Comparison of ENCODE assay signal across 8 cellular contexts in genomic region chr19:29709440-29709798, GRCh38. TPM values are rescaled to one million over a fixed set of nuclear protein-coding genes. Genes with fewer than 3 reads are reported as not detected.
DNase-seq lines count a peak whose midpoint lies in the region; ATAC-seq, FAIRE-seq and TF ChIP-seq lines count a peak whose summit lies in the region.
"Not testable (repeated sequence)": the region's sequence is repeated elsewhere in the genome, so short reads cannot be mapped to it uniquely, and the experiment has no call there.

No MANE protein-coding gene starts in this region.

- 88% methylated on average over 2 of the region's 2 CpGs for WGBS in A549 (ENCODE audit: missing lambda C conversion rate)
- WGBS in adrenal gland, 4 donors = 80 to 97% (median 94%) methylated on average over 2 of the region's 2 CpGs
- 83 to 86% methylated on average over 2 of the region's 2 CpGs for WGBS in transverse colon (ENCODE audit: low coverage in 1 of 2), 2 donors

- in situ Hi-C loops in gastrocnemius medialis (cut with MboI; ENCODE audit: low sequenced_read_pairs in 4 of 4) = loop anchor here in 1 of 4 donors (25.0 kb wide), 1 partner anchor 497 kb away; the partner anchor contains the start of gene UQCRFS1
- in situ Hi-C loops in transverse colon (cut with MboI; ENCODE audit: low pct_ligation_motif_present in 1 of 4, low pct_unique_long_range_greater_than_20kb in 1 of 4, low sequenced_read_pairs in 3 of 4) = loop anchor here in 1 of 4 donors (25.0 kb wide), 1 partner anchor 97 kb away; the partner anchor contains the start of gene POP4

- CTCF ChIA-PET in A549 (lab: Yijun Ruan, JAX) = interaction anchor here (1.5 to 14.1 kb wide), 5 partner anchors 16 to 164 kb away, joined by 3 to 490 read pairs (median 60); partner anchors contain the start of gene POP4
- CTCF ChIA-PET in naive thymus-derived CD4-positive, alpha-beta T cell (lab: Charles Lee) = interaction anchor here (1.7 kb wide), 1 partner anchor 16 kb away, joined by 5 read pairs; no protein-coding TSS in a partner anchor

- TF ChIP-seq EP300 in A549 (IDR thresholded peaks at IDR 0.05); transverse colon (IDR thresholded peaks at IDR 0.05; ENCODE audit: low read depth): not testable (repeated sequence)

- peaks cover 45% of the 10 kb centered on the region for H3K36me3 Mint-ChIP-seq in activated T-helper 1 cell treated with anti-CD3 and anti-CD28 coated beads, Interleukin-12 subunit alpha, Interleukin-12 subunit beta, Interleukin-2, Interleukin-4 antibody, amounts not matched to agents 30 ng/mL and 10 ng/mL and 1 ng/mL, durations not matched to agents 14 hours and 24 hours and 36 hours (ENCODE audit: low read depth)
- peaks cover 0 to 16% (median 15%) of the 10 kb centered on the region in 3 donors for H3K36me3 Mint-ChIP-seq in immature natural killer cell
- H3K36me3 Mint-ChIP-seq in naive thymus-derived CD4-positive, alpha-beta T cell = peaks cover 0 to 30% (median 7%) of the 10 kb centered on the region in 5 donors

- DNase-seq in A549 (ENCODE audit: low read depth in 1 of 2, low spot score in 1 of 2); Peyer's patch; activated T-helper 1 cell treated with anti-CD3 and anti-CD28 coated beads, Interleukin-12 subunit alpha, Interleukin-12 subunit beta, Interleukin-2, Interleukin-4 antibody, amounts not matched to agents 30 ng/mL and 10 ng/mL and 1 ng/mL, durations not matched to agents 14 hours and 24 hours and 36 hours (ENCODE audit: low spot score); adrenal gland; immature natural killer cell; naive thymus-derived CD4-positive, alpha-beta T cell; gastrocnemius medialis; transverse colon: not testable (repeated sequence)

- H3K4me3 Mint-ChIP-seq in activated T-helper 1 cell treated with anti-CD3 and anti-CD28 coated beads, Interleukin-12 subunit alpha, Interleukin-12 subunit beta, Interleukin-2, Interleukin-4 antibody, amounts not matched to agents 30 ng/mL and 10 ng/mL and 1 ng/mL, durations not matched to agents 14 hours and 24 hours and 36 hours; immature natural killer cell: not testable (repeated sequence)
- peak overlapping the region in 4 of 10 donors; percentile 19 to 72 (median 52) for H3K4me3 Mint-ChIP-seq in naive thymus-derived CD4-positive, alpha-beta T cell

- peaks cover 89% of the 10 kb centered on the region for H3K4me1 Mint-ChIP-seq in activated T-helper 1 cell treated with anti-CD3 and anti-CD28 coated beads, Interleukin-12 subunit alpha, Interleukin-12 subunit beta, Interleukin-2, Interleukin-4 antibody, amounts not matched to agents 30 ng/mL and 10 ng/mL and 1 ng/mL, durations not matched to agents 14 hours and 24 hours and 36 hours (ENCODE audit: low read depth)
- peaks cover 67 to 70% of the 10 kb centered on the region in 2 donors for H3K4me1 Mint-ChIP-seq in immature natural killer cell
- peaks cover 43 to 79% (median 69%) of the 10 kb centered on the region in 7 donors for H3K4me1 Mint-ChIP-seq in naive thymus-derived CD4-positive, alpha-beta T cell

- not testable (repeated sequence) for H3K27me3 Mint-ChIP-seq in activated T-helper 1 cell treated with anti-CD3 and anti-CD28 coated beads, Interleukin-12 subunit alpha, Interleukin-12 subunit beta, Interleukin-2, Interleukin-4 antibody, amounts not matched to agents 30 ng/mL and 10 ng/mL and 1 ng/mL, durations not matched to agents 14 hours and 24 hours and 36 hours (ENCODE audit: insufficient read depth); immature natural killer cell (ENCODE audit: low read depth in 3 of 3); naive thymus-derived CD4-positive, alpha-beta T cell

- H3K27ac Mint-ChIP-seq in activated T-helper 1 cell treated with anti-CD3 and anti-CD28 coated beads, Interleukin-12 subunit alpha, Interleukin-12 subunit beta, Interleukin-2, Interleukin-4 antibody, amounts not matched to agents 30 ng/mL and 10 ng/mL and 1 ng/mL, durations not matched to agents 14 hours and 24 hours and 36 hours = peak overlapping the region; percentile 35
- peak overlapping the region in 5 of 6 donors; percentile 51 to 77 (median 70) for H3K27ac Mint-ChIP-seq in immature natural killer cell
- H3K27ac Mint-ChIP-seq in naive thymus-derived CD4-positive, alpha-beta T cell = peak overlapping the region; percentile 41 to 99 (median 92)

- not testable (repeated sequence) for H3K9me3 Mint-ChIP-seq in activated T-helper 1 cell treated with anti-CD3 and anti-CD28 coated beads, Interleukin-12 subunit alpha, Interleukin-12 subunit beta, Interleukin-2, Interleukin-4 antibody, amounts not matched to agents 30 ng/mL and 10 ng/mL and 1 ng/mL, durations not matched to agents 14 hours and 24 hours and 36 hours; immature natural killer cell; naive thymus-derived CD4-positive, alpha-beta T cell

- TF ChIP-seq RAD21 in A549 (conservative IDR thresholded peaks at IDR 0.05 in 1 of 2, IDR thresholded peaks at IDR 0.05 in 1 of 2) = not testable (repeated sequence)

- H3K27me3 ChIP-seq in Peyer's patch; adrenal gland; naive thymus-derived CD4-positive, alpha-beta T cell (ENCODE audit: control insufficient read depth in 2 of 2, insufficient read depth in 2 of 2, low read length in 2 of 2); gastrocnemius medialis; transverse colon: not testable (repeated sequence)

- intact Hi-C loops in activated T-helper 1 cell treated with anti-CD3 and anti-CD28 coated beads, Interleukin-12 subunit alpha, Interleukin-12 subunit beta, Interleukin-2, Interleukin-4 antibody, amounts not matched to agents 30 ng/mL and 10 ng/mL and 1 ng/mL, durations not matched to agents 14 hours and 24 hours and 36 hours (cut with micrococcal nuclease); naive thymus-derived CD4-positive, alpha-beta T cell (cut with micrococcal nuclease); transverse colon (cut with DNase I; ENCODE audit: low total_unique reads): not testable (repeated sequence)
- intact Hi-C loops in adrenal gland (cut with DNase I) (loop anchor here in 1 of 2 donors (5.0 kb wide), 1 partner anchor 97 kb away; no protein-coding TSS in a partner anchor), gastrocnemius medialis (cut with DNase I; ENCODE audit: low total_unique reads) (loop anchor here (1.0 kb wide), 1 partner anchor 13 kb away; no protein-coding TSS in a partner anchor)

- H3K9me3 ChIP-seq in A549; Peyer's patch; adrenal gland (replicated peaks in 1 of 3); naive thymus-derived CD4-positive, alpha-beta T cell (ENCODE audit: control insufficient read depth in 2 of 3, low read length in 3 of 3); gastrocnemius medialis; transverse colon: not testable (repeated sequence)

- H3K36me3 ChIP-seq in Peyer's patch (peaks cover 0 to 31% (median 0%) of the 10 kb centered on the region in 3 donors), adrenal gland (replicated peaks in 1 of 2) (peaks cover 0 to 15% of the 10 kb centered on the region in 2 donors), gastrocnemius medialis (peaks cover 0 to 21% of the 10 kb centered on the region in 2 donors)
- peaks cover 0 to 41% (median 9%) of the 10 kb centered on the region in 3 experiments for H3K36me3 ChIP-seq in naive thymus-derived CD4-positive, alpha-beta T cell (ENCODE audit: control insufficient read depth in 2 of 3, insufficient read depth in 3 of 3, low read length in 3 of 3)
- not testable (repeated sequence) for H3K36me3 ChIP-seq in transverse colon

- POLR2A ChIA-PET in A549 (lab: Yijun Ruan, JAX) = not testable (repeated sequence)
- POLR2A ChIA-PET in naive thymus-derived CD4-positive, alpha-beta T cell (lab: Charles Lee) = interaction anchor here (8.3 to 9.1 kb wide), 2 partner anchors 17 to 101 kb away, joined by 131 to 198 read pairs; partner anchors contain the start of gene POP4

- H3K4me3 ChIP-seq in A549; Peyer's patch; adrenal gland; naive thymus-derived CD4-positive, alpha-beta T cell (ENCODE audit: low read length): not testable (repeated sequence)
- H3K4me3 ChIP-seq in gastrocnemius medialis (peak overlapping the region in 1 of 4 donors; percentile 25), transverse colon (peak overlapping the region in 1 of 4 donors; percentile 6)

- not testable (repeated sequence) for ATAC-seq in A549; naive thymus-derived CD4-positive, alpha-beta T cell; gastrocnemius medialis

- not testable (repeated sequence) for H3K27ac ChIP-seq in A549
- H3K27ac ChIP-seq in Peyer's patch = peak overlapping the region in 3 of 4 donors; percentile 57 to 87 (median 81)
- H3K27ac ChIP-seq in adrenal gland = peak overlapping the region in 3 of 5 donors; percentile 35 to 83 (median 59)
- H3K27ac ChIP-seq in naive thymus-derived CD4-positive, alpha-beta T cell (ENCODE audit: low read depth, low read length) = peak overlapping the region; percentile 73
- H3K27ac ChIP-seq in gastrocnemius medialis = peak overlapping the region; percentile 53 to 94 (median 70)
- H3K27ac ChIP-seq in transverse colon = peak overlapping the region; percentile 23 to 53 (median 41)

- not testable (repeated sequence) for TF ChIP-seq POLR2A in A549 (IDR thresholded peaks at IDR 0.05; ENCODE audit: low read length); Peyer's patch (IDR thresholded peaks at IDR 0.05); adrenal gland (IDR thresholded peaks at IDR 0.05); gastrocnemius medialis (IDR thresholded peaks at IDR 0.05); transverse colon (IDR thresholded peaks at IDR 0.05)

- H3K4me2 ChIP-seq in A549 = not testable (repeated sequence)

- TF ChIP-seq CTCF in A549 (IDR thresholded peaks at IDR 0.05); Peyer's patch (IDR thresholded peaks at IDR 0.05); adrenal gland (IDR thresholded peaks at IDR 0.05); gastrocnemius medialis (IDR thresholded peaks at IDR 0.05 in 4 of 5, conservative IDR thresholded peaks at IDR 0.05 in 1 of 5); transverse colon (IDR thresholded peaks at IDR 0.05): not testable (repeated sequence)

- peak; percentile 7 for FAIRE-seq in A549 (lab: Jason Lieb, UNC)

- H3K4me1 ChIP-seq in A549 = not testable (repeated sequence)
- peaks cover 0 to 37% (median 3%) of the 10 kb centered on the region in 4 donors for H3K4me1 ChIP-seq in Peyer's patch
- H3K4me1 ChIP-seq in adrenal gland (replicated peaks in 1 of 2) = peaks cover 37 to 50% of the 10 kb centered on the region in 2 donors
- peaks cover 40 to 54% of the 10 kb centered on the region in 2 donors for H3K4me1 ChIP-seq in naive thymus-derived CD4-positive, alpha-beta T cell (ENCODE audit: control insufficient read depth in 2 of 2, insufficient read depth in 2 of 2, low read length in 2 of 2)
- peaks cover 31 to 48% of the 10 kb centered on the region in 2 donors for H3K4me1 ChIP-seq in gastrocnemius medialis
- peaks cover 6 to 44% (median 13%) of the 10 kb centered on the region in 4 donors for H3K4me1 ChIP-seq in transverse colon

RNA-seq across cellular contexts. Expression of gene C19orf12, which starts 5.6 kb away (rescaled TPM):
- polyA plus RNA-seq in A549 (2011; rRNA removed) = 33.6 and 34.3 TPM in 2 replicates
- polyA plus RNA-seq in A549 (2012; cell fraction: cytosol; rRNA removed) = 30.8 and 40.5 TPM in 2 replicates
- 35.7 and 36.4 TPM in 2 replicates for polyA plus RNA-seq in A549 (2012; cell fraction: nucleus; rRNA removed)
- 35.2 to 36.1 TPM (median 35.2 TPM) in 3 replicates for polyA plus RNA-seq in A549 (2017; fragmentation: RNase III; extraction: RNeasy Plus Mini Kit Qiagen cat#74134 plus additional on column Dnase treatment)
- 11.6 and 15.1 TPM in 2 replicates for polyA minus RNA-seq in A549 (2011; rRNA and poly(A)+ RNA removed)
- total RNA-seq in Peyer's patch = 10 to 100 TPM; 18.2 to 49.1 (median 28.2) TPM
- 47.9 and 50.2 TPM in 2 replicates for total RNA-seq in activated T-helper 1 cell treated with anti-CD3 and anti-CD28 coated beads, Interleukin-12 subunit alpha, Interleukin-12 subunit beta, Interleukin-2, Interleukin-4 antibody, amounts not matched to agents 30 ng/mL and 10 ng/mL and 1 ng/mL, durations not matched to agents 14 hours and 24 hours and 36 hours
- 10 to 100 TPM; 39.2 to 68.5 (median 48.4) TPM for total RNA-seq in adrenal gland
- 10 to 100 TPM; 20.0 to 25.3 (median 25.0) TPM for polyA plus RNA-seq in adrenal gland
- polyA plus RNA-seq in immature natural killer cell = 10 to 100 TPM; 32.4 to 68.3 (median 60.3) TPM
- total RNA-seq in naive thymus-derived CD4-positive, alpha-beta T cell = 10 to 100 TPM; 19.8 to 51.5 (median 24.6) TPM
- 10 to 100 TPM; 17.6 to 23.3 TPM for polyA plus RNA-seq in naive thymus-derived CD4-positive, alpha-beta T cell
- 100 to 1,000 TPM in 1 of 4 donors, 10 to 100 TPM in 3; 54.4 to 142 (median 69.8) TPM for total RNA-seq in gastrocnemius medialis
- total RNA-seq in transverse colon = 10 to 100 TPM; 13.9 to 33.3 (median 21.4) TPM

RNA-seq across cellular contexts. Expression of gene PLEKHF1, which starts 44.2 kb away (rescaled TPM):
- polyA plus RNA-seq in A549 (2011; rRNA removed) (2.1 and 2.3 TPM in 2 replicates), A549 (2017; fragmentation: RNase III; extraction: RNeasy Plus Mini Kit Qiagen cat#74134 plus additional on column Dnase treatment) (4.1 to 4.4 TPM (median 4.2 TPM) in 3 replicates), adrenal gland (1 to 10 TPM in 2 of 3 donors, under 1 TPM in 1; 0.62 to 9.5 (median 7.9) TPM), immature natural killer cell (100 to 1,000 TPM; 107 to 244 (median 141) TPM)
- polyA plus RNA-seq in A549 (2012; cell fraction: cytosol; rRNA removed) = 7.1 and 8.7 TPM in 2 replicates
- polyA plus RNA-seq in A549 (2012; cell fraction: nucleus; rRNA removed) = 9.8 and 13.2 TPM in 2 replicates
- 3.3 and 3.4 TPM in 2 replicates for polyA minus RNA-seq in A549 (2011; rRNA and poly(A)+ RNA removed)
- total RNA-seq in Peyer's patch (10 to 100 TPM in 1 of 4 donors, 1 to 10 TPM in 3; 8.2 to 16.5 (median 9.0) TPM), adrenal gland (10 to 100 TPM in 3 of 8 donors, 1 to 10 TPM in 5; 1.7 to 23.1 (median 6.9) TPM), gastrocnemius medialis (100 to 1,000 TPM in 3 of 4 donors, 10 to 100 TPM in 1; 69.1 to 164 (median 135) TPM), transverse colon (10 to 100 TPM in 3 of 4 donors, 1 to 10 TPM in 1; 8.6 to 38.8 (median 14.2) TPM)
- 30.9 and 35.0 TPM in 2 replicates for total RNA-seq in activated T-helper 1 cell treated with anti-CD3 and anti-CD28 coated beads, Interleukin-12 subunit alpha, Interleukin-12 subunit beta, Interleukin-2, Interleukin-4 antibody, amounts not matched to agents 30 ng/mL and 10 ng/mL and 1 ng/mL, durations not matched to agents 14 hours and 24 hours and 36 hours
- total RNA-seq in naive thymus-derived CD4-positive, alpha-beta T cell = 10 to 100 TPM; 11.1 to 47.2 (median 17.5) TPM
- 10 to 100 TPM; 11.5 to 37.6 TPM for polyA plus RNA-seq in naive thymus-derived CD4-positive, alpha-beta T cell

Comparison
In these comparisons a context has a peak if more than half of its experiments do, and no peak if none do; other contexts are left out.
1. H3K27ac Mint-ChIP-seq: peak in every context shown above with its lines; median percentile 92 in naive thymus-derived CD4-positive, alpha-beta T cell; 70 in immature natural killer cell; 35 in activated T-helper 1 cell treated with anti-CD3 and anti-CD28 coated beads, Interleukin-12 subunit alpha, Interleukin-12 subunit beta, Interleukin-2, Interleukin-4 antibody, amounts not matched to agents 30 ng/mL and 10 ng/mL and 1 ng/mL, durations not matched to agents 14 hours and 24 hours and 36 hours.